Comparison of ENCODE assay signal across 18 cellular contexts in the genomic region with DNA sequence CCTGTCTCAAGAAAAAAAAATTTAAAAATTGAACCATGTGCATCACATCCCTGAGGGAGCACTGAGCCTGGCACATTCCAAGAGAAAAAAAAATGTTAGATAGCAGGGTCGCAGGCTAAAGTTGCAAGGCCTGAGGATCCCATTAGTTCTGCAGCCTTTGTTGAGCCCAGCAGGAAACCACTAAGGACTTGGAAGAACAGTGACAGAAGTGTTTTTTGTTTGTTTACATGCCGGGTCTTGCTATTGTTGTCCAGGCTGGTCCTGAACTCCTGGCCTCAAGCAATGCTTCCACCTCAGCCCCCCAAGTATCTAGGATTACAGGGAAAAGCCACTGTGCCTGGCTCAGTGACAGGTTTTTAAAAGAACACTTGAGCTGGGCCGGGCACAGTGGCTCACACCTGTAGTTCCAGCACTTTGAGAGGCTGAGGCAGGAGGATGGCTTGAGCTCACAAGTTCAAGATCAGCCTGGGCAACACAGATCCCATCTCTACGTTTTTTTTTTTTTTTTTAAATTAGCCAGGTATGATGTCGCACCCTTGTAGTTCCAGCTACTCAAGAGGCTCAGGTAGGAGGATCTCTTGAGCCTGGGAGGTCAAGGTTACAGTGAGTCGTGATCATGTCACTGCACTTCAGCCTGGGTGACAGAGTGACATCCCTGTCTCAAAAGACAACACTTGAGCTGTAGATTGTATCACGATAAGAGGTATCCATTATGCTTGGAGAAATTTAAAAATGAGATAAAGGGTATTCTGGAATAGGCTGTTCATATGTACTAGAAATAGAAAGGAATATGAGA. TPM values are rescaled to one million over a fixed set of nuclear protein-coding genes. Genes with fewer than 3 reads are reported as not detected.
DNase-seq lines count a peak whose midpoint lies in the region; ATAC-seq and TF ChIP-seq lines count a peak whose summit lies in the region.
"Had no signal": no experiment of that assay in that cellular context is flagged by ENCODE, and none has a peak within 500 bp of the region (broad histone marks: within the 10 kb centered on the region; RNA-seq: fewer than 3 reads in every experiment).

No MANE protein-coding gene starts in this region.

- no peak overlapping the region for H3K4me2 ChIP-seq in neuronal stem cell (ENCODE audit: insufficient read depth, low read length, poor library complexity, severe bottlenecking)

- H3K27me3 ChIP-seq in H7 (ENCODE audit: control insufficient read depth, insufficient read depth, low read length): no peaks in the 10 kb centered on the region
- H3K27me3 ChIP-seq in endodermal cell (ENCODE audit: control insufficient read depth, insufficient read depth, low read length, poor library complexity, severe bottlenecking): no peaks in the 10 kb centered on the region
- no peaks in the 10 kb centered on the region for H3K27me3 ChIP-seq in neuronal stem cell (ENCODE audit: control insufficient read depth in 3 of 3, insufficient read depth in 3 of 3, low read depth in 1 of 3, low read length in 3 of 3)

- H3K27ac ChIP-seq in endodermal cell (ENCODE audit: low read depth, low read length): no peak overlapping the region
- H3K27ac ChIP-seq in neuronal stem cell (replicated peaks; ENCODE audit: low read length): no peak overlapping the region
- H3K27ac ChIP-seq: HL-60 had no signal

- H2BK12ac ChIP-seq in neuronal stem cell (ENCODE audit: low read length): no peak overlapping the region

- no peak overlapping the region for H3K9ac ChIP-seq in endodermal cell (ENCODE audit: extremely low read depth, low read length, poor library complexity, severe bottlenecking)
- no peak overlapping the region for H3K9ac ChIP-seq in neuronal stem cell (ENCODE audit: low read depth, low read length, poor library complexity)

- H3K4me3 ChIP-seq in H7 (ENCODE audit: insufficient read depth, low read depth, low read length) (no peak overlapping the region), endodermal cell (ENCODE audit: low read length) (no peak overlapping the region), neuronal stem cell (ENCODE audit: low read length in 2 of 2) (no peak overlapping the region)

- H2AK5ac ChIP-seq in neuronal stem cell (ENCODE audit: low read depth, low read length): no peak overlapping the region

- no peak for ATAC-seq in GM18520 (IDR thresholded peaks at IDR 0.05; ENCODE audit: unreplicated experiment)

- H3K4ac ChIP-seq in neuronal stem cell (ENCODE audit: low read length): no peak overlapping the region

- no peak; the same call in 1 of the 2 replicates for TF ChIP-seq RAD21 in Ishikawa (IDR thresholded peaks at IDR 0.05; ENCODE audit: low read depth)

- no peak overlapping the region for H3K23ac ChIP-seq in neuronal stem cell (ENCODE audit: low read depth, low read length, poor library complexity)

- H2AFZ ChIP-seq in neuronal stem cell (ENCODE audit: low read length): no peak overlapping the region

- H3K36me3 ChIP-seq in H7 (replicated peaks; ENCODE audit: control insufficient read depth, insufficient read depth, low read length): no peaks in the 10 kb centered on the region
- no peaks in the 10 kb centered on the region for H3K36me3 ChIP-seq in endodermal cell (ENCODE audit: control insufficient read depth, insufficient read depth, low read length)
- H3K36me3 ChIP-seq in neuronal stem cell (replicated peaks in 1 of 2; ENCODE audit: control insufficient read depth in 2 of 2, insufficient read depth in 2 of 2, low read length in 2 of 2): no peaks in the 10 kb centered on the region

- H3K27ac Mint-ChIP-seq in endodermal cell: peak overlapping the region; percentile 86

- H2BK120ac ChIP-seq in neuronal stem cell (ENCODE audit: low read depth, low read length): no peak overlapping the region

- no peak overlapping the region for H3K18ac ChIP-seq in neuronal stem cell (ENCODE audit: low read length)

- H3K14ac ChIP-seq in neuronal stem cell (ENCODE audit: low read length): no peak overlapping the region

- DNase-seq in H7: peak; percentile 61
- DNase-seq in endodermal cell: peak; percentile 79
- DNase-seq in neuronal stem cell (ENCODE audit: low spot score): peak; percentile 38
- DNase-seq in activated effector memory CD4-positive, alpha-beta T cell treated with Interleukin-2 at 50 U/mL for 16 hours: no peak
- no peak for DNase-seq in putamen (ENCODE audit: low spot score)
- DNase-seq: C1 segment of cervical spinal cord, DMS 273 treated with DMSO at 0.1 percent for 48 hours, EL, MM.1S, NCI-H1092, NCI-H146, NCI-H2081 treated with DMSO at 0.1 percent for 48 hours, NCI-H226, NCI-H524, T-helper 1 cell had no signal

- TF ChIP-seq CTCF in endodermal cell (conservative IDR thresholded peaks at IDR 0.05): no peak

- H3K36me3 Mint-ChIP-seq in endodermal cell (ENCODE audit: low read depth): no peaks in the 10 kb centered on the region

- peak; percentile 57; the same call in 1 of the 2 replicates for TF ChIP-seq EP300 in Ishikawa (IDR thresholded peaks at IDR 0.05; ENCODE audit: borderline replicate concordance)

- no peak overlapping the region for H2BK15ac ChIP-seq in neuronal stem cell (ENCODE audit: low read length)

- 54 to 59% methylated on average over 7 of the region's 7 CpGs for whole genome bisulfite sequencing in endodermal cell (ENCODE audit: insufficient coverage in 1 of 2, insufficient read length in 1 of 2), 2 experiments
- no CpG with 5 or more reads among the region's 7 CpGs for WGBS in neuronal stem cell (ENCODE audit: extremely low coverage in 2 of 2, insufficient read length in 2 of 2, insufficient replicate concordance in 1 of 2), 2 donors

- H4K91ac ChIP-seq in neuronal stem cell (ENCODE audit: low read depth, low read length, poor library complexity): no peak overlapping the region

- no peaks in the 10 kb centered on the region for H3K9me3 Mint-ChIP-seq in endodermal cell

- no peaks in the 10 kb centered on the region for H3K27me3 Mint-ChIP-seq in endodermal cell (ENCODE audit: insufficient read depth)

- H3K79me1 ChIP-seq in neuronal stem cell (ENCODE audit: low read depth, low read length): no peaks in the 10 kb centered on the region

- no peaks in the 10 kb centered on the region for H3K9me3 ChIP-seq in endodermal cell (ENCODE audit: control insufficient read depth, low read length)
- no peaks in the 10 kb centered on the region for H3K9me3 ChIP-seq in neuronal stem cell (replicated peaks in 1 of 2; ENCODE audit: control insufficient read depth in 2 of 2, insufficient read depth in 1 of 2, low read depth in 1 of 2, low read length in 2 of 2)

- no peak overlapping the region for H2BK5ac ChIP-seq in neuronal stem cell (ENCODE audit: low read length)

- H4K8ac ChIP-seq in neuronal stem cell (ENCODE audit: low read depth, low read length): no peak overlapping the region

- peaks cover 38% of the 10 kb centered on the region for H3K4me1 Mint-ChIP-seq in endodermal cell

- H3K4me1 ChIP-seq in endodermal cell (ENCODE audit: control insufficient read depth, insufficient read depth, low read length) (peaks cover 13% of the 10 kb centered on the region), neuronal stem cell (ENCODE audit: control insufficient read depth in 2 of 2, insufficient read depth in 1 of 2, low read depth in 1 of 2, low read length in 2 of 2) (peaks cover 8 to 9% of the 10 kb centered on the region in 2 donors)

- H3K4me3 Mint-ChIP-seq in endodermal cell: no peak overlapping the region

TF ChIP-seq in Ishikawa, 13 proteins besides CTCF, POLR2A, EP300 and RAD21 (continues in another document):
- TF ChIP-seq NFIC (IDR thresholded peaks at IDR 0.05) (peak; percentile 77; the same call in 1 of the 2 replicates), TCF12 (IDR thresholded peaks at IDR 0.05; ENCODE audit: low read depth) (peak; percentile 66), TAF1 (IDR thresholded peaks at IDR 0.05; ENCODE audit: low read depth) (no peak), EGR1 (IDR thresholded peaks at IDR 0.05) (no peak), CEBPB (IDR thresholded peaks at IDR 0.05) (0 out of 2 replicates have a peak, but pooled peaks have one; percentile 16), CREB1 (IDR thresholded peaks at IDR 0.05; ENCODE audit: low read depth) (0 out of 2 replicates have a peak, but pooled peaks have one; percentile 13), FOXM1 (IDR thresholded peaks at IDR 0.05; ENCODE audit: borderline replicate concordance, low read depth) (no peak)
- TF ChIP-seq, protein P1, sequence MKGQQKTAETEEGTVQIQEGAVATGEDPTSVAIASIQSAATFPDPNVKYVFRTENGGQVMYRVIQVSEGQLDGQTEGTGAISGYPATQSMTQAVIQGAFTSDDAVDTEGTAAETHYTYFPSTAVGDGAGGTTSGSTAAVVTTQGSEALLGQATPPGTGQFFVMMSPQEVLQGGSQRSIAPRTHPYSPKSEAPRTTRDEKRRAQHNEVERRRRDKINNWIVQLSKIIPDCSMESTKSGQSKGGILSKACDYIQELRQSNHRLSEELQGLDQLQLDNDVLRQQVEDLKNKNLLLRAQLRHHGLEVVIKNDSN (IDR thresholded peaks at IDR 0.05): no peak
- TF ChIP-seq, protein P2, sequence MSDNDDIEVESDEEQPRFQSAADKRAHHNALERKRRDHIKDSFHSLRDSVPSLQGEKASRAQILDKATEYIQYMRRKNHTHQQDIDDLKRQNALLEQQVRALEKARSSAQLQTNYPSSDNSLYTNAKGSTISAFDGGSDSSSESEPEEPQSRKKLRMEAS (IDR thresholded peaks at IDR 0.05): peak; percentile 48; the same call in 1 of the 2 replicates

RNA-seq across cellular contexts. Expression of a gene that starts 15.2 kb away (rescaled TPM):
- 30.1 and 39.7 TPM in 2 replicates for total RNA-seq in H7 (2014; rRNA removed; shearing (Covaris generic))
- total RNA-seq in endodermal cell: 1 to 10 TPM; 6.8 to 9.0 TPM
- 28.5 TPM for polyA plus RNA-seq in endodermal cell (2013, experiment 1 of 2)
- polyA plus RNA-seq in endodermal cell (2013, experiment 2 of 2): 11.2 TPM
- polyA plus RNA-seq in neuronal stem cell (2013, experiment 1 of 2): 3.9 TPM
- 3.7 TPM for polyA plus RNA-seq in neuronal stem cell (2013, experiment 2 of 2)

RNA-seq across cellular contexts. Expression of a gene that starts 39.3 kb away (rescaled TPM):
- 0.26 TPM in 1 of 2 replicates, not detected in the other for total RNA-seq in H7 (2014; rRNA removed; shearing (Covaris generic))
- total RNA-seq in endodermal cell: under 1 TPM; 0.20 to 0.64 TPM
- polyA plus RNA-seq in endodermal cell (2013, experiment 1 of 2): 0.64 TPM
- polyA plus RNA-seq in endodermal cell (2013, experiment 2 of 2): 0.66 TPM
- 0.20 TPM for polyA plus RNA-seq in neuronal stem cell (2013, experiment 1 of 2)
- polyA plus RNA-seq in neuronal stem cell (2013, experiment 2 of 2): 0.21 TPM

Comparison
In these comparisons a context has a peak if more than half of its experiments do, and no peak if none do; other contexts are left out.
1. DNase-seq: peak in H7 (single experiment), endodermal cell (single experiment) and neuronal stem cell (single experiment); none in activated effector memory CD4-positive, alpha-beta T cell treated with Interleukin-2 at 50 U/mL for 16 hours (single experiment) and putamen (single experiment).